In genomic region chr14:35403397-35404245, GRCh38 we compare ENCODE assay signal across 8 cellular contexts. TPM values are rescaled to one million over a fixed set of nuclear protein-coding genes. Genes with fewer than 3 reads are reported as not detected.
A peak's percentile ranks its signal among the peaks of the same experiment; 100 is the strongest.
DNase-seq lines count a peak whose midpoint lies in the region; ATAC-seq and TF ChIP-seq lines count a peak whose summit lies in the region.

No MANE protein-coding gene starts in this region.

- H3K4me1 Mint-ChIP-seq in dendritic cell treated with granulocyte-macrophage colony-stimulating factor and Interleukin-4, amounts not matched to agents 40 ng/mL and 50 ng/mL, for 4 days (ENCODE audit: low read depth): peaks cover 38% of the 10 kb centered on the region

- ATAC-seq in GM19438 (IDR thresholded peaks at IDR 0.05; ENCODE audit: low read depth, unreplicated experiment) (peak; percentile 54), HG03558 (IDR thresholded peaks at IDR 0.05; ENCODE audit: extremely low read depth, unreplicated experiment) (peak; percentile 27)

- no peaks in the 10 kb centered on the region for H3K9me3 Mint-ChIP-seq in dendritic cell treated with granulocyte-macrophage colony-stimulating factor and Interleukin-4, amounts not matched to agents 40 ng/mL and 50 ng/mL, for 4 days

- H3K4me3 ChIP-seq in liver (ENCODE audit: low read depth in 1 of 3, low read length in 3 of 3): peak overlapping the region; percentile 80 to 96 (median 83)

- no peaks in the 10 kb centered on the region for H3K9me3 ChIP-seq in liver (ENCODE audit: control insufficient read depth in 4 of 4, low read length in 3 of 4)

- DNase-seq in CD1c-positive myeloid dendritic cell (ENCODE audit: extremely low spot score) (peak; percentile 96), NCI-H748 (lab: John Stamatoyannopoulos, UW; ENCODE audit: unreplicated experiment) (peak; percentile 96)
- DNase-seq in activated CD4-positive, alpha-beta T cell treated with anti-CD3 and anti-CD28 coated beads, Interleukin-2, amount 50 U/mL, for 24 hours (ENCODE audit: low read depth in 1 of 2, low spot score in 1 of 2): peak; percentile 93 to 94
- peak; percentile 95 to 96 for DNase-seq in stimulated activated CD4-positive, alpha-beta T cell treated with anti-CD3 and anti-CD28 coated beads, Interleukin-2, amount 100 ng/mL, for 48 hours

- H3K4me3 Mint-ChIP-seq in dendritic cell treated with granulocyte-macrophage colony-stimulating factor and Interleukin-4, amounts not matched to agents 40 ng/mL and 50 ng/mL, for 4 days: peak overlapping the region; percentile 93

- peaks cover 17 to 34% (median 25%) of the 10 kb centered on the region in 4 donors for H3K36me3 ChIP-seq in liver (ENCODE audit: control insufficient read depth in 4 of 4, insufficient read depth in 3 of 4, low read depth in 1 of 4, low read length in 3 of 4)

- TF ChIP-seq CTCF in liver (IDR thresholded peaks at IDR 0.05; ENCODE audit: low read depth, low read length, missing input control): peak; percentile 1

- peak overlapping the region; percentile 97 to 99 for H3K27ac ChIP-seq in liver (ENCODE audit: low read depth in 1 of 2, low read length in 2 of 2)

- under 1% methylated on average over 57 of the region's 57 CpGs for WGBS in liver

- peak overlapping the region; percentile 100 for H3K27ac Mint-ChIP-seq in dendritic cell treated with granulocyte-macrophage colony-stimulating factor and Interleukin-4, amounts not matched to agents 40 ng/mL and 50 ng/mL, for 4 days

- TF ChIP-seq RAD21 in liver (IDR thresholded peaks at IDR 0.05): peak; percentile 54 to 57

- H3K36me3 Mint-ChIP-seq in dendritic cell treated with granulocyte-macrophage colony-stimulating factor and Interleukin-4, amounts not matched to agents 40 ng/mL and 50 ng/mL, for 4 days (ENCODE audit: low read depth): peaks cover 60% of the 10 kb centered on the region

- no peaks in the 10 kb centered on the region for H3K27me3 Mint-ChIP-seq in dendritic cell treated with granulocyte-macrophage colony-stimulating factor and Interleukin-4, amounts not matched to agents 40 ng/mL and 50 ng/mL, for 4 days

- H3K9ac ChIP-seq in liver (ENCODE audit: low read depth in 1 of 2, low read length in 2 of 2): peak overlapping the region; percentile 99 to 100

- peaks cover 1 to 45% (median 22%) of the 10 kb centered on the region in 4 donors for H3K4me1 ChIP-seq in liver (ENCODE audit: control insufficient read depth in 4 of 4, insufficient read depth in 4 of 4, low read length in 3 of 4)

- intact Hi-C loops in dendritic cell treated with granulocyte-macrophage colony-stimulating factor and Interleukin-4, amounts not matched to agents 40 ng/mL and 50 ng/mL, for 4 days (cut with micrococcal nuclease): loop anchor here (1.0 to 2.0 kb wide), 2 partner anchors 38 to 107 kb away; no protein-coding TSS in a partner anchor

- no peaks in the 10 kb centered on the region for H3K27me3 ChIP-seq in liver (ENCODE audit: control insufficient read depth in 4 of 4, insufficient read depth in 4 of 4, low read length in 3 of 4)

TF ChIP-seq in liver, 16 proteins besides CTCF, POLR2A, EP300 and RAD21:
- TF ChIP-seq ATF3 (IDR thresholded peaks at IDR 0.05) (peak; percentile 27), HNF4G (IDR thresholded peaks at IDR 0.05) (no peak), EGR1 (IDR thresholded peaks at IDR 0.05; ENCODE audit: low read depth in 2 of 2) (peak in 1 of 2 donors; percentile 19), NR2F2 (IDR thresholded peaks at IDR 0.05) (peak; percentile 37), YY1 (IDR thresholded peaks at IDR 0.05) (no peak), HNF4A (conservative IDR thresholded peaks at IDR 0.05) (peak in 1 of 2 donors; percentile 43), JUND (IDR thresholded peaks at IDR 0.05) (peak in 1 of 2 donors; percentile 37), GABPA (IDR thresholded peaks at IDR 0.05 in 1 of 2, conservative IDR thresholded peaks at IDR 0.05 in 1 of 2) (no peak), SP1 (IDR thresholded peaks at IDR 0.05) (peak; percentile 77), RXRA (IDR thresholded peaks at IDR 0.05) (peak; percentile 85 to 86), FOXA2 (IDR thresholded peaks at IDR 0.05) (no peak), ZBTB33 (IDR thresholded peaks at IDR 0.05) (no peak), MAX (IDR thresholded peaks at IDR 0.05) (peak; percentile 64), REST (IDR thresholded peaks at IDR 0.05) (no peak), FOXA1 (IDR thresholded peaks at IDR 0.05) (peak; percentile 7), TAF1 (conservative IDR thresholded peaks at IDR 0.05) (no peak)

RNA-seq across cellular contexts. Expression of gene NFKBIA, which starts 0.9 kb away (rescaled TPM):
- 100 to 1,000 TPM in 1 of 2 donors, 10 to 100 TPM in 1; 46.9 to 120 TPM for total RNA-seq in liver
- polyA plus RNA-seq in liver: 100 to 1,000 TPM in 1 of 2 donors, 10 to 100 TPM in 1; 52.9 to 204 TPM

Comparison
In these comparisons a context has a peak if more than half of its experiments do, and no peak if none do; other contexts are left out.
1. Peak in every context shown above with its lines: DNase-seq, ATAC-seq, H3K4me3 ChIP-seq and H3K27ac ChIP-seq.